In genomic region chr1:228283476-228284147, GRCh38 we compare ENCODE assay signal across 28 cellular contexts.
A peak's percentile ranks its signal among the peaks of the same experiment; 100 is the strongest.
DNase-seq lines count a peak whose midpoint lies in the region; ATAC-seq and TF ChIP-seq lines count a peak whose summit lies in the region.
"Had no signal": no experiment of that assay in that cellular context is flagged by ENCODE, and none has a peak within 500 bp of the region (broad histone marks: within the 10 kb centered on the region; RNA-seq: fewer than 3 reads in every experiment).

No MANE protein-coding gene starts in this region.

- no peaks in the 10 kb centered on the region for H3K27me3 ChIP-seq in A673 (replicated peaks; ENCODE audit: insufficient read depth, low read depth, low read length, poor library complexity)
- no peaks in the 10 kb centered on the region for H3K27me3 ChIP-seq in left ventricle myocardium inferior (ENCODE audit: low read depth)
- no peaks in the 10 kb centered on the region for H3K27me3 ChIP-seq in hepatocyte
- H3K27me3 ChIP-seq: adrenal gland had no signal

- no peaks in the 10 kb centered on the region for H3K27me3 Mint-ChIP-seq in activated CD4-positive, alpha-beta memory T cell treated with anti-CD3 and anti-CD28 coated beads, Interleukin-2, amount 10 ng/mL, durations not matched to agents 7 days and 5 days
- H3K27me3 Mint-ChIP-seq: activated CD8-positive, alpha-beta T cell treated with anti-CD3 and anti-CD28 coated beads for 36 hours; effector memory CD8-positive, alpha-beta T cell; memory B cell had no signal

- H3K27ac Mint-ChIP-seq in activated CD4-positive, alpha-beta memory T cell treated with anti-CD3 and anti-CD28 coated beads, Interleukin-2, amount 10 ng/mL, durations not matched to agents 7 days and 5 days: no peak overlapping the region
- H3K27ac Mint-ChIP-seq: activated CD8-positive, alpha-beta T cell treated with anti-CD3 and anti-CD28 coated beads for 36 hours; memory B cell; stimulated activated effector memory CD8-positive, alpha-beta T cell treated with anti-CD3 and anti-CD28 coated beads, Interleukin-12 subunit alpha, Interleukin-12 subunit beta, amount 100 ng/mL, for 72 hours; T-helper 1 cell treated with Interleukin-12 subunit alpha and Interleukin-12 subunit beta and Interleukin-4 antibody, amounts not matched to agents 30 μg/mL and 1 μg/mL, for 36 hours had no signal

- peaks cover 11% of the 10 kb centered on the region for H3K36me3 ChIP-seq in A673 (ENCODE audit: insufficient read depth, low read length, poor library complexity, severe bottlenecking)
- H3K36me3 ChIP-seq in HEK293 (ENCODE audit: control insufficient read depth in 2 of 2, insufficient read depth in 1 of 2, low read length in 2 of 2): peaks cover 0 to 24% of the 10 kb centered on the region in 2 experiments; a peak in 1 of 3 replicates
- peaks cover 99% of the 10 kb centered on the region for H3K36me3 ChIP-seq in left ventricle myocardium inferior
- H3K36me3 ChIP-seq in hepatocyte (replicated peaks; ENCODE audit: insufficient read depth, low read depth): no peaks in the 10 kb centered on the region
- H3K36me3 ChIP-seq: adrenal gland had no signal

- POLR2A ChIA-PET in A673 (lab: Charles Lee; ENCODE audit: low non-redundant PET) (no interaction called here), HEK293 (lab: Yijun Ruan, JAX) (no interaction called here)
- POLR2A ChIA-PET in activated CD4-positive, alpha-beta memory T cell treated with anti-CD3 and anti-CD28 coated beads, Interleukin-2, amount 10 ng/mL, durations not matched to agents 7 days and 5 days (lab: Charles Lee): no interaction called here

- H4K20me1 ChIP-seq in hepatocyte (ENCODE audit: insufficient read depth, poor library complexity, severe bottlenecking): no peaks in the 10 kb centered on the region

- BruUV-seq in A673 (replicated peaks; lab: Mats Ljungman, UMichigan): TSS peak; percentile 41

- intact Hi-C loops in A673 (cut with micrococcal nuclease; ENCODE audit: unreplicated experiment): no loop called here
- intact Hi-C loops in left ventricle myocardium inferior (cut with micrococcal nuclease): no loop called here
- intact Hi-C loops in posterior vena cava (cut with DNase I): no loop called here

- no peaks in the 10 kb centered on the region for H3K4me1 Mint-ChIP-seq in activated CD4-positive, alpha-beta memory T cell treated with anti-CD3 and anti-CD28 coated beads, Interleukin-2, amount 10 ng/mL, durations not matched to agents 7 days and 5 days
- H3K4me1 Mint-ChIP-seq: memory B cell had no signal

- H3K9me3 ChIP-seq in A673 (ENCODE audit: low read depth, low read length, poor library complexity, severe bottlenecking): no peaks in the 10 kb centered on the region
- no peaks in the 10 kb centered on the region for H3K9me3 ChIP-seq in HEK293 (ENCODE audit: control insufficient read depth, insufficient read depth, low read depth, low read length)
- no peaks in the 10 kb centered on the region for H3K9me3 ChIP-seq in left ventricle myocardium inferior (replicated peaks)
- H3K9me3 ChIP-seq in hepatocyte (ENCODE audit: low read depth): no peaks in the 10 kb centered on the region
- H3K9me3 ChIP-seq: adrenal gland, Caco-2 had no signal

- H3K4me3 ChIP-seq in A673 (ENCODE audit: low read depth, low read length, poor library complexity, severe bottlenecking) (no peak overlapping the region), HEK293 (ENCODE audit: low read depth, low read length) (no peak overlapping the region), left ventricle myocardium inferior (no peak overlapping the region), hepatocyte (no peak overlapping the region)
- H3K4me3 ChIP-seq: adrenal gland had no signal

- H3K27ac ChIP-seq in A673 (ENCODE audit: low read depth, low read length, poor library complexity, severe bottlenecking): no peak overlapping the region
- H3K27ac ChIP-seq in HEK293 (ENCODE audit: extremely low read depth, low read depth, low read length): no peak overlapping the region
- H3K27ac ChIP-seq in left ventricle myocardium inferior (replicated peaks): peak overlapping the region; percentile 12
- H3K27ac ChIP-seq in hepatocyte: no peak overlapping the region
- H3K27ac ChIP-seq: adrenal gland had no signal

- 97% methylated on average over 20 of the region's 20 CpGs for whole genome bisulfite sequencing in hepatocyte (ENCODE audit: low lambda C conversion rate, missing lambda C conversion rate)

- H3K36me3 Mint-ChIP-seq in activated CD4-positive, alpha-beta memory T cell treated with anti-CD3 and anti-CD28 coated beads, Interleukin-2, amount 10 ng/mL, durations not matched to agents 7 days and 5 days (ENCODE audit: low read depth): no peaks in the 10 kb centered on the region

- ATAC-seq in GM18502 (IDR thresholded peaks at IDR 0.05; ENCODE audit: poor library complexity, unreplicated experiment): no peak
- ATAC-seq: activated CD8-positive, alpha-beta T cell treated with anti-CD3 and anti-CD28 coated beads for 36 hours; effector memory CD8-positive, alpha-beta T cell; HCT116; stimulated activated effector memory CD8-positive, alpha-beta T cell treated with anti-CD3 and anti-CD28 coated beads, Interleukin-12 subunit alpha, Interleukin-12 subunit beta, amount 100 ng/mL, for 72 hours had no signal

- no peaks in the 10 kb centered on the region for H3K9me2 ChIP-seq in hepatocyte (replicated peaks; ENCODE audit: insufficient read depth)

- no peaks in the 10 kb centered on the region for H3K9me3 Mint-ChIP-seq in activated CD4-positive, alpha-beta memory T cell treated with anti-CD3 and anti-CD28 coated beads, Interleukin-2, amount 10 ng/mL, durations not matched to agents 7 days and 5 days
- H3K9me3 Mint-ChIP-seq: activated CD8-positive, alpha-beta T cell treated with anti-CD3 and anti-CD28 coated beads for 36 hours; effector memory CD8-positive, alpha-beta T cell; memory B cell; stimulated activated effector memory CD8-positive, alpha-beta T cell treated with anti-CD3 and anti-CD28 coated beads, Interleukin-12 subunit alpha, Interleukin-12 subunit beta, amount 100 ng/mL, for 72 hours; T-helper 1 cell treated with Interleukin-12 subunit alpha and Interleukin-12 subunit beta and Interleukin-4 antibody, amounts not matched to agents 30 μg/mL and 1 μg/mL, for 36 hours had no signal

- CTCF ChIA-PET in A673 (lab: Charles Lee): no interaction called here
- CTCF ChIA-PET in HEK293 (lab: Yijun Ruan, JAX): interaction anchor here (0.9 to 1.0 kb wide), 2 partner anchors 25 to 69 kb away, joined by 3 to 4 read pairs; no protein-coding TSS in a partner anchor
- CTCF ChIA-PET in activated CD4-positive, alpha-beta memory T cell treated with anti-CD3 and anti-CD28 coated beads, Interleukin-2, amount 10 ng/mL, durations not matched to agents 7 days and 5 days (lab: Charles Lee): no interaction called here

- H3K4me2 ChIP-seq in hepatocyte: no peak overlapping the region

- H3K4me1 ChIP-seq in A673 (ENCODE audit: insufficient read depth, low read length, poor library complexity, severe bottlenecking): no peaks in the 10 kb centered on the region
- no peaks in the 10 kb centered on the region for H3K4me1 ChIP-seq in HEK293 (ENCODE audit: control insufficient read depth, insufficient read depth, low read length)
- no peaks in the 10 kb centered on the region for H3K4me1 ChIP-seq in left ventricle myocardium inferior
- no peaks in the 10 kb centered on the region for H3K4me1 ChIP-seq in hepatocyte (ENCODE audit: insufficient read depth)
- H3K4me1 ChIP-seq: adrenal gland, Caco-2 had no signal

- no peaks in the 10 kb centered on the region for H3K79me2 ChIP-seq in hepatocyte

- TF ChIP-seq CTCF in A673 (conservative IDR thresholded peaks at IDR 0.05; ENCODE audit: low read depth, low read length) (no peak), HEK293 (tag by site-specific recombination; IDR thresholded peaks at IDR 0.05) (no peak), left ventricle myocardium inferior (IDR thresholded peaks at IDR 0.05; ENCODE audit: borderline replicate concordance) (no peak), hepatocyte (IDR thresholded peaks at IDR 0.05; ENCODE audit: poor library complexity) (no peak)

- no peak overlapping the region for H2AFZ ChIP-seq in hepatocyte

- no peak overlapping the region for H3K4me3 Mint-ChIP-seq in activated CD4-positive, alpha-beta memory T cell treated with anti-CD3 and anti-CD28 coated beads, Interleukin-2, amount 10 ng/mL, durations not matched to agents 7 days and 5 days
- H3K4me3 Mint-ChIP-seq: activated CD8-positive, alpha-beta T cell treated with anti-CD3 and anti-CD28 coated beads for 36 hours; effector memory CD8-positive, alpha-beta T cell; memory B cell; stimulated activated effector memory CD8-positive, alpha-beta T cell treated with anti-CD3 and anti-CD28 coated beads, Interleukin-12 subunit alpha, Interleukin-12 subunit beta, amount 100 ng/mL, for 72 hours; T-helper 1 cell treated with Interleukin-12 subunit alpha and Interleukin-12 subunit beta and Interleukin-4 antibody, amounts not matched to agents 30 μg/mL and 1 μg/mL, for 36 hours had no signal

- DNase-seq in A673 (ENCODE audit: low spot score) (no peak), left ventricle myocardium inferior (peak; percentile 13), posterior vena cava (ENCODE audit: low spot score) (peak; percentile 69), mucosa of gallbladder (ENCODE audit: low spot score) (no peak), hepatocyte (ENCODE audit: low spot score) (no peak)
- no peak for DNase-seq in activated CD4-positive, alpha-beta memory T cell treated with anti-CD3 and anti-CD28 coated beads, Interleukin-2, amount 10 ng/mL, durations not matched to agents 7 days and 5 days
- DNase-seq: activated CD4-positive, CD25-positive, alpha-beta regulatory T cell treated with anti-CD3 and anti-CD28 coated beads, Interleukin-2, amount 50 U/mL, for 72 hours; activated CD8-positive, alpha-beta T cell treated with anti-CD3 and anti-CD28 coated beads for 36 hours; activated gamma-delta T cell treated with Interleukin-2 at 50 U/mL for 16 hours; C1 segment of cervical spinal cord; DND-41; effector memory CD8-positive, alpha-beta T cell; KG1; MM.1S; NCI-H2081; NCI-H345; NCI-H748 treated with DMSO at 0.1 percent for 48 hours; occipital lobe; stimulated activated CD4-positive, alpha-beta T cell treated with anti-CD3 and anti-CD28 coated beads, Interleukin-12 subunit alpha, Interleukin-12 subunit beta, amount 100 ng/mL, for 4 hours; stimulated activated CD4-positive, alpha-beta T cell treated with anti-CD3 and anti-CD28 coated beads, Interleukin-4, amount 100 ng/mL, for 24 hours had no signal

TF ChIP-seq in HEK293, 187 proteins besides CTCF, POLR2A, EP300 and RAD21 (continues in another document):
- no peak for TF ChIP-seq ZNF654 (tag by site-specific recombination; IDR thresholded peaks at IDR 0.05; ENCODE audit: low read depth)
- TF ChIP-seq GLI2 (tag by site-specific recombination; IDR thresholded peaks at IDR 0.05; ENCODE audit: borderline replicate concordance, low read depth): no peak
- peak; percentile 77 for TF ChIP-seq ZIC2 (tag by site-specific recombination; IDR thresholded peaks at IDR 0.05)

Comparison
In these comparisons a context has a peak if more than half of its experiments do, and no peak if none do; other contexts are left out.
1. DNase-seq: peak in left ventricle myocardium inferior (single experiment) and posterior vena cava (single experiment); none in A673 (single experiment), mucosa of gallbladder (single experiment), activated CD4-positive, alpha-beta memory T cell treated with anti-CD3 and anti-CD28 coated beads, Interleukin-2, amount 10 ng/mL, durations not matched to agents 7 days and 5 days (single experiment) and hepatocyte (single experiment).